Comparison of ENCODE assay signal across 33 cellular contexts in genomic region chr12:131841547-131841946, GRCh38. TPM values are rescaled to one million over a fixed set of nuclear protein-coding genes. Genes with fewer than 3 reads are reported as not detected.
"Had no signal": no experiment of that assay in that cellular context is flagged by ENCODE, and none has a peak within 500 bp of the region (broad histone marks: within the 10 kb centered on the region; RNA-seq: fewer than 3 reads in every experiment).

No MANE protein-coding gene starts in this region.

- H3K27me3 ChIP-seq: adrenal gland, ascending aorta, body of pancreas, brain microvascular endothelial cell, breast epithelium had no signal

- H3K27ac ChIP-seq: adrenal gland, ascending aorta, body of pancreas, brain microvascular endothelial cell, breast epithelium had no signal

- ATAC-seq: activated naive CD4-positive, alpha-beta T cell treated with anti-CD3 and anti-CD28 coated beads, Interleukin-2, amount 50 U/mL, for 72 hours; activated naive CD8-positive, alpha-beta T cell treated with anti-CD3 and anti-CD28 coated beads, Interleukin-2, amount 50 U/mL, for 24 hours; activated T-cell treated with anti-CD3 and anti-CD28 coated beads, Interleukin-2, amount 50 U/mL, for 4 hours; activated T-cell treated with anti-CD3 and anti-CD28 coated beads, Interleukin-2, amount 50 U/mL, for 72 hours; activated T-helper 17 cell treated with anti-CD3 and anti-CD28 coated beads, Interleukin-2, amount 50 U/mL, for 72 hours; body of pancreas had no signal

- FAIRE-seq: astrocyte, bronchial epithelial cell had no signal

- H3K36me3 ChIP-seq: adrenal gland, ascending aorta, breast epithelium had no signal

- DNase-seq: activated effector memory CD4-positive, alpha-beta T cell treated with anti-CD3 and anti-CD28 coated beads, Interleukin-2, amount 50 U/mL, for 16 hours; activated effector memory CD4-positive, alpha-beta T cell treated with Interleukin-2 at 50 U/mL for 16 hours; activated gamma-delta T cell; activated gamma-delta T cell treated with Interleukin-2 at 50 U/mL for 16 hours; activated naive CD4-positive, alpha-beta T cell; activated naive CD4-positive, alpha-beta T cell treated with anti-CD3 and anti-CD28 coated beads for 36 hours; activated naive CD4-positive, alpha-beta T cell treated with anti-CD3 and anti-CD28 coated beads, Interleukin-2, amount 10 ng/mL, durations not matched to agents 7 days and 5 days; activated naive CD4-positive, alpha-beta T cell treated with anti-CD3 and anti-CD28 coated beads, Interleukin-2, amount 50 U/mL, for 16 hours; activated naive CD4-positive, alpha-beta T cell treated with Interleukin-2 at 50 U/mL for 16 hours; activated naive CD8-positive, alpha-beta T cell treated with anti-CD3 and anti-CD28 coated beads for 36 hours; activated naive CD8-positive, alpha-beta T cell treated with anti-CD3 and anti-CD28 coated beads, Interleukin-2, amount 10 ng/mL, durations not matched to agents 7 days and 5 days; activated naive CD8-positive, alpha-beta T cell treated with anti-CD3 and anti-CD28 coated beads, Interleukin-2, amount 50 U/mL, for 24 hours; activated T-cell treated with anti-CD3 and anti-CD28 coated beads, Interleukin-2, amount 50 U/mL, for 1 hour; activated T-cell treated with anti-CD3 and anti-CD28 coated beads, Interleukin-2, amount 50 U/mL, for 24 hours; activated T-cell treated with anti-CD3 and anti-CD28 coated beads, Interleukin-2, amount 50 U/mL, for 4 hours; activated T-cell treated with anti-CD3 and anti-CD28 coated beads, Interleukin-2, amount 50 U/mL, for 48 hours; activated T-cell treated with anti-CD3 and anti-CD28 coated beads, Interleukin-2, amount 50 U/mL, for 72 hours; adrenal gland; amniotic stem cell; amygdala; anterior cingulate cortex; aorta; body of pancreas; brain microvascular endothelial cell; caudate nucleus; central memory CD4-positive, alpha-beta T cell; cerebellar nuclear complex had no signal

- H3K9me3 ChIP-seq: adrenal gland, ascending aorta, body of pancreas, breast epithelium had no signal

- H3K4me1 ChIP-seq: adrenal gland, ascending aorta, body of pancreas, breast epithelium had no signal

- H3K4me3 ChIP-seq: adrenal gland, ascending aorta, body of pancreas, breast epithelium had no signal

RNA-seq across cellular contexts. Expression of gene MMP17, which starts 13.4 kb away (rescaled TPM):
- total RNA-seq: activated naive CD4-positive, alpha-beta T cell treated with anti-CD3 and anti-CD28 coated beads for 36 hours; activated naive CD4-positive, alpha-beta T cell treated with anti-CD3 and anti-CD28 coated beads, Interleukin-2, amount 50 U/mL, for 72 hours; activated T-cell treated with anti-CD3 and anti-CD28 coated beads, Interleukin-2, amount 50 U/mL, for 72 hours had no signal
